In the genomic region with DNA sequence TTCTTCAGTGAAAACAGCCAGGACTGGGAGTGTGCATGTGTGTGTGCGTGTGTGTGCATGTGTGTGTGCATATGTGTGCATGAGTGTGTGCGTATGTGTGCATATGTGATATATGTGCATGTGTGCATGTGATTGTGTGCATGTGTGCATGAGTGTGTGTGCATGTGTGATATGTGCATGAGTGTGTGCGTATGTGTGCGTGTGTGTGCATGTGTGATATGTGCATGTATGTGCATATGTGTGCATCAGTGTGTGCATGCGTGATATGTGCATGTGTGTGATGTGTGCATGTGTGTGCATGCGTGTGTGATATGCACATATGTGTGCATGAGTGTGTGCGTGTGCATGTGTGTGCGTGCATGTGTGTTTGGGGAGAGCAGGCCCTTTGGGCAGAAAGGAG, we compare ENCODE assay signal across 1 cellular context.
TF ChIP-seq lines count a peak whose summit lies in the region.

No MANE protein-coding gene starts in this region.

TF ChIP-seq in H1, 55 proteins besides CTCF, POLR2A, EP300 and RAD21 (continued from another document):
- TF ChIP-seq, protein P1, sequence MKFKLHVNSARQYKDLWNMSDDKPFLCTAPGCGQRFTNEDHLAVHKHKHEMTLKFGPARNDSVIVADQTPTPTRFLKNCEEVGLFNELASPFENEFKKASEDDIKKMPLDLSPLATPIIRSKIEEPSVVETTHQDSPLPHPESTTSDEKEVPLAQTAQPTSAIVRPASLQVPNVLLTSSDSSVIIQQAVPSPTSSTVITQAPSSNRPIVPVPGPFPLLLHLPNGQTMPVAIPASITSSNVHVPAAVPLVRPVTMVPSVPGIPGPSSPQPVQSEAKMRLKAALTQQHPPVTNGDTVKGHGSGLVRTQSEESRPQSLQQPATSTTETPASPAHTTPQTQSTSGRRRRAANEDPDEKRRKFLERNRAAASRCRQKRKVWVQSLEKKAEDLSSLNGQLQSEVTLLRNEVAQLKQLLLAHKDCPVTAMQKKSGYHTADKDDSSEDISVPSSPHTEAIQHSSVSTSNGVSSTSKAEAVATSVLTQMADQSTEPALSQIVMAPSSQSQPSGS (IDR thresholded peaks at IDR 0.05; ENCODE audit: low read length): no peak
- TF ChIP-seq SRF (IDR thresholded peaks at IDR 0.05; ENCODE audit: low read depth, low read length) (no peak), SAP30 (IDR thresholded peaks at IDR 0.05; ENCODE audit: insufficient read depth, insufficient replicate concordance, low read length) (no peak), JUN (IDR thresholded peaks at IDR 0.05; ENCODE audit: low read depth, low read length) (no peak), PHF8 (conservative IDR thresholded peaks at IDR 0.05; ENCODE audit: low read depth, low read length) (no peak), SIN3A (conservative IDR thresholded peaks at IDR 0.05 in 1 of 2, IDR thresholded peaks at IDR 0.05 in 1 of 2; ENCODE audit: low read depth in 1 of 2, low read length in 2 of 2) (no peak), TAF7 (optimal IDR thresholded peaks at IDR 0.05; ENCODE audit: borderline replicate concordance, low read depth, low read length) (no peak), TCF12 (IDR thresholded peaks at IDR 0.05; ENCODE audit: low read depth, low read length) (no peak), CEBPB (IDR thresholded peaks at IDR 0.05; ENCODE audit: low read depth, low read length) (no peak), CBX5 (IDR thresholded peaks at IDR 0.05; ENCODE audit: low read depth, low read length) (no peak)
- TF ChIP-seq, protein P2, sequence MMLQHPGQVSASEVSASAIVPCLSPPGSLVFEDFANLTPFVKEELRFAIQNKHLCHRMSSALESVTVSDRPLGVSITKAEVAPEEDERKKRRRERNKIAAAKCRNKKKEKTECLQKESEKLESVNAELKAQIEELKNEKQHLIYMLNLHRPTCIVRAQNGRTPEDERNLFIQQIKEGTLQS (IDR thresholded peaks at IDR 0.05; ENCODE audit: insufficient read depth, low read depth, low read length): no peak
